In genomic region chr11:3192511-3193372, GRCh38 we compare ENCODE assay signal across 22 cellular contexts. TPM values are rescaled to one million over a fixed set of nuclear protein-coding genes. Genes with fewer than 3 reads are reported as not detected.
"Had no signal": no experiment of that assay in that cellular context is flagged by ENCODE, and none has a peak within 500 bp of the region (broad histone marks: within the 10 kb centered on the region; RNA-seq: fewer than 3 reads in every experiment).

No MANE protein-coding gene starts in this region.

- H3K4me1 ChIP-seq: ascending aorta, gastrocnemius medialis, tibial nerve, uterus had no signal

- H3K9me3 Mint-ChIP-seq: activated CD4-positive, alpha-beta T cell treated with anti-CD3 and anti-CD28 coated beads, Interleukin-2, amount 10 ng/mL, durations not matched to agents 24 days and 14 days; activated naive CD4-positive, alpha-beta T cell treated with anti-CD3 and anti-CD28 coated beads, Interleukin-2, amount 50 U/mL, for 24 hours; central memory CD8-positive, alpha-beta T cell; naive thymus-derived CD4-positive, alpha-beta T cell had no signal

- H3K9me3 ChIP-seq: ascending aorta, gastrocnemius medialis, left ventricle myocardium inferior, tibial nerve, uterus had no signal

- H3K36me3 Mint-ChIP-seq: activated naive CD4-positive, alpha-beta T cell treated with anti-CD3 and anti-CD28 coated beads, Interleukin-2, amount 50 U/mL, for 24 hours; naive thymus-derived CD4-positive, alpha-beta T cell had no signal

- ATAC-seq: activated CD8-positive, alpha-beta T cell treated with anti-CD3 and anti-CD28 coated beads, Interleukin-2, amount 10 ng/mL, durations not matched to agents 7 days and 5 days; activated T-cell treated with anti-CD3 and anti-CD28 coated beads, Interleukin-2, amount 50 U/mL, for 4 hours; gastrocnemius medialis; naive thymus-derived CD4-positive, alpha-beta T cell; stimulated activated naive CD8-positive, alpha-beta T cell treated with anti-CD3 and anti-CD28 coated beads, Interleukin-15, Interleukin-2, amounts not matched to agents 100 U/mL and 50 U/mL, for 24 hours had no signal

- H3K27me3 ChIP-seq: ascending aorta, uterus had no signal

- H3K27me3 Mint-ChIP-seq: activated CD4-positive, alpha-beta T cell treated with anti-CD3 and anti-CD28 coated beads, Interleukin-2, amount 10 ng/mL, durations not matched to agents 24 days and 14 days; activated naive CD4-positive, alpha-beta T cell treated with anti-CD3 and anti-CD28 coated beads, Interleukin-2, amount 50 U/mL, for 24 hours; naive thymus-derived CD4-positive, alpha-beta T cell had no signal

- H3K27ac Mint-ChIP-seq: activated CD4-positive, alpha-beta T cell treated with anti-CD3 and anti-CD28 coated beads, Interleukin-2, amount 10 ng/mL, durations not matched to agents 24 days and 14 days; activated CD8-positive, alpha-beta T cell treated with anti-CD3 and anti-CD28 coated beads, Interleukin-2, amount 10 ng/mL, durations not matched to agents 7 days and 5 days; activated naive CD4-positive, alpha-beta T cell treated with anti-CD3 and anti-CD28 coated beads, Interleukin-2, amount 50 U/mL, for 24 hours; naive thymus-derived CD4-positive, alpha-beta T cell had no signal

- H3K27ac ChIP-seq: ascending aorta, gastrocnemius medialis, left ventricle myocardium inferior, tibial nerve, uterus had no signal

- DNase-seq: activated CD4-positive, alpha-beta T cell treated with anti-CD3 and anti-CD28 coated beads, Interleukin-2, amount 10 ng/mL, durations not matched to agents 24 days and 14 days; activated CD4-positive, CD25-positive, alpha-beta regulatory T cell; activated CD8-positive, alpha-beta T cell treated with anti-CD3 and anti-CD28 coated beads, Interleukin-2, amount 10 ng/mL, durations not matched to agents 7 days and 5 days; activated gamma-delta T cell; activated T-cell treated with anti-CD3 and anti-CD28 coated beads, Interleukin-2, amount 50 U/mL, for 4 hours; cortex of kidney; gastrocnemius medialis; left ventricle myocardium inferior; naive thymus-derived CD4-positive, alpha-beta T cell; retina; stimulated activated naive CD8-positive, alpha-beta T cell treated with anti-CD3 and anti-CD28 coated beads, Interleukin-15, Interleukin-2, amounts not matched to agents 100 U/mL and 50 U/mL, for 24 hours; T-helper 1 cell; T-helper 9 cell; uterus had no signal

- H3K4me1 Mint-ChIP-seq: activated CD4-positive, alpha-beta T cell treated with anti-CD3 and anti-CD28 coated beads, Interleukin-2, amount 10 ng/mL, durations not matched to agents 24 days and 14 days; activated naive CD4-positive, alpha-beta T cell treated with anti-CD3 and anti-CD28 coated beads, Interleukin-2, amount 50 U/mL, for 24 hours; central memory CD8-positive, alpha-beta T cell; naive thymus-derived CD4-positive, alpha-beta T cell had no signal

- H3K4me3 Mint-ChIP-seq: activated CD4-positive, alpha-beta T cell treated with anti-CD3 and anti-CD28 coated beads, Interleukin-2, amount 10 ng/mL, durations not matched to agents 24 days and 14 days; activated CD8-positive, alpha-beta T cell treated with anti-CD3 and anti-CD28 coated beads, Interleukin-2, amount 10 ng/mL, durations not matched to agents 7 days and 5 days; activated naive CD4-positive, alpha-beta T cell treated with anti-CD3 and anti-CD28 coated beads, Interleukin-2, amount 50 U/mL, for 24 hours; activated T-cell treated with anti-CD3 and anti-CD28 coated beads, Interleukin-2, amount 50 U/mL, for 4 hours; central memory CD8-positive, alpha-beta T cell; naive thymus-derived CD4-positive, alpha-beta T cell had no signal

- H3K4me3 ChIP-seq: ascending aorta, gastrocnemius medialis, left ventricle myocardium inferior, tibial nerve, uterus had no signal

- H3K36me3 ChIP-seq: ascending aorta, gastrocnemius medialis, left ventricle myocardium inferior, tibial nerve, uterus had no signal

RNA-seq across cellular contexts. Expression of gene MRGPRG, which starts 25.9 kb away (rescaled TPM):
- total RNA-seq: activated CD4-positive, alpha-beta T cell treated with anti-CD3 and anti-CD28 coated beads, Interleukin-2, amount 10 ng/mL, durations not matched to agents 24 days and 14 days; activated CD8-positive, alpha-beta T cell treated with anti-CD3 and anti-CD28 coated beads, Interleukin-2, amount 10 ng/mL, durations not matched to agents 7 days and 5 days; activated T-cell treated with anti-CD3 and anti-CD28 coated beads, Interleukin-2, amount 50 U/mL, for 4 hours; ascending aorta; gastrocnemius medialis; kidney epithelial cell; left ventricle myocardium inferior; mucosa of gallbladder; naive thymus-derived CD4-positive, alpha-beta T cell; tibial nerve; uterus had no signal
- polyA plus RNA-seq: adipose tissue; esophagus; naive thymus-derived CD4-positive, alpha-beta T cell had no signal

RNA-seq across cellular contexts. Expression of gene MRGPRE, which starts 39.5 kb away (rescaled TPM):
- total RNA-seq: activated CD4-positive, alpha-beta T cell treated with anti-CD3 and anti-CD28 coated beads, Interleukin-2, amount 10 ng/mL, durations not matched to agents 24 days and 14 days; activated CD8-positive, alpha-beta T cell treated with anti-CD3 and anti-CD28 coated beads, Interleukin-2, amount 10 ng/mL, durations not matched to agents 7 days and 5 days; activated T-cell treated with anti-CD3 and anti-CD28 coated beads, Interleukin-2, amount 50 U/mL, for 4 hours; ascending aorta; gastrocnemius medialis; naive thymus-derived CD4-positive, alpha-beta T cell had no signal
- polyA plus RNA-seq: esophagus; naive thymus-derived CD4-positive, alpha-beta T cell had no signal
